ENCODE assay signal across 1 cellular context in genomic region chr19:58499021-58499927, GRCh38.
TF ChIP-seq lines count a peak whose summit lies in the region.

No MANE protein-coding gene starts in this region.

TF ChIP-seq in HEK293, 187 proteins besides CTCF, POLR2A, EP300 and RAD21 (continued from another document and continues in another):
- TF ChIP-seq, protein P1, sequence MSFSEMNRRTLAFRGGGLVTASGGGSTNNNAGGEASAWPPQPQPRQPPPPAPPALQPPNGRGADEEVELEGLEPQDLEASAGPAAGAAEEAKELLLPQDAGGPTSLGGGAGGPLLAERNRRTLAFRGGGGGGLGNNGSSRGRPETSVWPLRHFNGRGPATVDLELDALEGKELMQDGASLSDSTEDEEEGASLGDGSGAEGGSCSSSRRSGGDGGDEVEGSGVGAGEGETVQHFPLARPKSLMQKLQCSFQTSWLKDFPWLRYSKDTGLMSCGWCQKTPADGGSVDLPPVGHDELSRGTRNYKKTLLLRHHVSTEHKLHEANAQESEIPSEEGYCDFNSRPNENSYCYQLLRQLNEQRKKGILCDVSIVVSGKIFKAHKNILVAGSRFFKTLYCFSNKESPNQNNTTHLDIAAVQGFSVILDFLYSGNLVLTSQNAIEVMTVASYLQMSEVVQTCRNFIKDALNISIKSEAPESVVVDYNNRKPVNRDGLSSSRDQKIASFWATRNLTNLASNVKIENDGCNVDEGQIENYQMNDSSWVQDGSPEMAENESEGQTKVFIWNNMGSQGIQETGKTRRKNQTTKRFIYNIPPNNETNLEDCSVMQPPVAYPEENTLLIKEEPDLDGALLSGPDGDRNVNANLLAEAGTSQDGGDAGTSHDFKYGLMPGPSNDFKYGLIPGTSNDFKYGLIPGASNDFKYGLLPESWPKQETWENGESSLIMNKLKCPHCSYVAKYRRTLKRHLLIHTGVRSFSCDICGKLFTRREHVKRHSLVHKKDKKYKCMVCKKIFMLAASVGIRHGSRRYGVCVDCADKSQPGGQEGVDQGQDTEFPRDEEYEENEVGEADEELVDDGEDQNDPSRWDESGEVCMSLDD (tag by site-specific recombination; IDR thresholded peaks at IDR 0.05) = no peak
- TF ChIP-seq, protein P2, sequence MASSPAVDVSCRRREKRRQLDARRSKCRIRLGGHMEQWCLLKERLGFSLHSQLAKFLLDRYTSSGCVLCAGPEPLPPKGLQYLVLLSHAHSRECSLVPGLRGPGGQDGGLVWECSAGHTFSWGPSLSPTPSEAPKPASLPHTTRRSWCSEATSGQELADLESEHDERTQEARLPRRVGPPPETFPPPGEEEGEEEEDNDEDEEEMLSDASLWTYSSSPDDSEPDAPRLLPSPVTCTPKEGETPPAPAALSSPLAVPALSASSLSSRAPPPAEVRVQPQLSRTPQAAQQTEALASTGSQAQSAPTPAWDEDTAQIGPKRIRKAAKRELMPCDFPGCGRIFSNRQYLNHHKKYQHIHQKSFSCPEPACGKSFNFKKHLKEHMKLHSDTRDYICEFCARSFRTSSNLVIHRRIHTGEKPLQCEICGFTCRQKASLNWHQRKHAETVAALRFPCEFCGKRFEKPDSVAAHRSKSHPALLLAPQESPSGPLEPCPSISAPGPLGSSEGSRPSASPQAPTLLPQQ (tag by site-specific recombination; IDR thresholded peaks at IDR 0.05) = peak; percentile 78
- no peak for TF ChIP-seq ZNF266 (tag by site-specific recombination; IDR thresholded peaks at IDR 0.05; ENCODE audit: low read depth)
- TF ChIP-seq ZNF529 (tag by site-specific recombination; IDR thresholded peaks at IDR 0.05; ENCODE audit: insufficient replicate concordance) = no peak
- no peak for TF ChIP-seq HOXD13 (CRISPR knock-in tag; IDR thresholded peaks at IDR 0.05; ENCODE audit: borderline replicate concordance)
- peak; percentile 73 for TF ChIP-seq SCRT1 (tag by site-specific recombination; IDR thresholded peaks at IDR 0.05; ENCODE audit: borderline replicate concordance)
- TF ChIP-seq ZNF544 (tag by site-specific recombination; IDR thresholded peaks at IDR 0.05) = no peak
- TF ChIP-seq ZNF792 (tag by site-specific recombination; IDR thresholded peaks at IDR 0.05) = no peak
- TF ChIP-seq KLF16 (tag by site-specific recombination; IDR thresholded peaks at IDR 0.05) = peak; percentile 92
- no peak for TF ChIP-seq ZNF341 (tag by site-specific recombination; IDR thresholded peaks at IDR 0.05; ENCODE audit: low read depth)
- peak; percentile 41; the same call in 1 of the 2 replicates for TF ChIP-seq PRDM10 (tag by site-specific recombination; IDR thresholded peaks at IDR 0.05)
- peak; percentile 65; the same call in 1 of the 2 replicates for TF ChIP-seq ZNF768 (tag by site-specific recombination; IDR thresholded peaks at IDR 0.05)
- TF ChIP-seq, protein P3, sequence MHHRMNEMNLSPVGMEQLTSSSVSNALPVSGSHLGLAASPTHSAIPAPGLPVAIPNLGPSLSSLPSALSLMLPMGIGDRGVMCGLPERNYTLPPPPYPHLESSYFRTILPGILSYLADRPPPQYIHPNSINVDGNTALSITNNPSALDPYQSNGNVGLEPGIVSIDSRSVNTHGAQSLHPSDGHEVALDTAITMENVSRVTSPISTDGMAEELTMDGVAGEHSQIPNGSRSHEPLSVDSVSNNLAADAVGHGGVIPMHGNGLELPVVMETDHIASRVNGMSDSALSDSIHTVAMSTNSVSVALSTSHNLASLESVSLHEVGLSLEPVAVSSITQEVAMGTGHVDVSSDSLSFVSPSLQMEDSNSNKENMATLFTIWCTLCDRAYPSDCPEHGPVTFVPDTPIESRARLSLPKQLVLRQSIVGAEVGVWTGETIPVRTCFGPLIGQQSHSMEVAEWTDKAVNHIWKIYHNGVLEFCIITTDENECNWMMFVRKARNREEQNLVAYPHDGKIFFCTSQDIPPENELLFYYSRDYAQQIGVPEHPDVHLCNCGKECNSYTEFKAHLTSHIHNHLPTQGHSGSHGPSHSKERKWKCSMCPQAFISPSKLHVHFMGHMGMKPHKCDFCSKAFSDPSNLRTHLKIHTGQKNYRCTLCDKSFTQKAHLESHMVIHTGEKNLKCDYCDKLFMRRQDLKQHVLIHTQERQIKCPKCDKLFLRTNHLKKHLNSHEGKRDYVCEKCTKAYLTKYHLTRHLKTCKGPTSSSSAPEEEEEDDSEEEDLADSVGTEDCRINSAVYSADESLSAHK (tag by site-specific recombination; IDR thresholded peaks at IDR 0.05) = peak; percentile 28; the same call in 1 of the 2 replicates
- TF ChIP-seq ZNF76 (tag by site-specific recombination; IDR thresholded peaks at IDR 0.05; ENCODE audit: borderline replicate concordance, low read depth) = no peak
- TF ChIP-seq ZNF354C (tag by site-specific recombination; IDR thresholded peaks at IDR 0.05; ENCODE audit: borderline replicate concordance, low read depth) = no peak
- no peak for TF ChIP-seq ZNF571 (tag by site-specific recombination; IDR thresholded peaks at IDR 0.05)
- no peak for TF ChIP-seq HOXA7 (CRISPR knock-in tag; IDR thresholded peaks at IDR 0.05; ENCODE audit: borderline replicate concordance)
- no peak for TF ChIP-seq ZNF23 (tag by site-specific recombination; IDR thresholded peaks at IDR 0.05; ENCODE audit: borderline replicate concordance)
- no peak for TF ChIP-seq ZNF555 (tag by site-specific recombination; conservative IDR thresholded peaks at IDR 0.05)
- TF ChIP-seq ZNF350 (tag by site-specific recombination; IDR thresholded peaks at IDR 0.05) = no peak
- no peak for TF ChIP-seq TCF7L2 (IDR thresholded peaks at IDR 0.05; ENCODE audit: borderline replicate concordance, low read depth, low read length)
- no peak for TF ChIP-seq ZNF155 (tag by site-specific recombination; IDR thresholded peaks at IDR 0.05)
- TF ChIP-seq ZNF561 (tag by site-specific recombination; IDR thresholded peaks at IDR 0.05; ENCODE audit: borderline replicate concordance) = peak; percentile 95
- no peak for TF ChIP-seq ZNF248 (tag by site-specific recombination; IDR thresholded peaks at IDR 0.05)
- TF ChIP-seq IKZF3 (tag by site-specific recombination; IDR thresholded peaks at IDR 0.05) = 0 out of 2 replicates have a peak, but pooled peaks have one; percentile 57
- 0 out of 2 replicates have a peak, but pooled peaks have one; percentile 12 for TF ChIP-seq ZNF664 (tag by site-specific recombination; IDR thresholded peaks at IDR 0.05)
- peak; percentile 45; the same call in 1 of the 2 replicates for TF ChIP-seq ZNF513 (tag by site-specific recombination; IDR thresholded peaks at IDR 0.05)
- TF ChIP-seq ZNF362 (tag by site-specific recombination; IDR thresholded peaks at IDR 0.05) = no peak
- no peak for TF ChIP-seq ZNF488 (tag by site-specific recombination; IDR thresholded peaks at IDR 0.05)
- no peak for TF ChIP-seq AEBP2 (tag by site-specific recombination; IDR thresholded peaks at IDR 0.05; ENCODE audit: borderline replicate concordance)
- no peak for TF ChIP-seq ZIC2 (tag by site-specific recombination; IDR thresholded peaks at IDR 0.05)
- TF ChIP-seq ZNF449 (tag by site-specific recombination; IDR thresholded peaks at IDR 0.05) = 0 out of 2 replicates have a peak, but pooled peaks have one; percentile 17
- peak; percentile 61; the same call in 1 of the 2 replicates for TF ChIP-seq ZNF785 (tag by site-specific recombination; IDR thresholded peaks at IDR 0.05)
- 0 out of 2 replicates have a peak, but pooled peaks have one; percentile 20 for TF ChIP-seq PBX3 (CRISPR knock-in tag; IDR thresholded peaks at IDR 0.05)
- no peak for TF ChIP-seq ZNF146 (tag by site-specific recombination; IDR thresholded peaks at IDR 0.05)
- no peak for TF ChIP-seq ZNF302 (tag by site-specific recombination; IDR thresholded peaks at IDR 0.05; ENCODE audit: low read depth)
- TF ChIP-seq ZNF221 (tag by site-specific recombination; IDR thresholded peaks at IDR 0.05; ENCODE audit: borderline replicate concordance) = no peak
- TF ChIP-seq ZNF132 (tag by site-specific recombination; IDR thresholded peaks at IDR 0.05; ENCODE audit: borderline replicate concordance) = no peak
- peak; percentile 66; the same call in 1 of the 2 replicates for TF ChIP-seq ZFP37 (tag by site-specific recombination; IDR thresholded peaks at IDR 0.05)
- no peak for TF ChIP-seq ZNF433 (tag by site-specific recombination; IDR thresholded peaks at IDR 0.05; ENCODE audit: low read depth)
- TF ChIP-seq ZNF239 (tag by site-specific recombination; IDR thresholded peaks at IDR 0.05) = no peak
- TF ChIP-seq WT1 (tag by site-specific recombination; IDR thresholded peaks at IDR 0.05) = no peak
- no peak for TF ChIP-seq ZNF140 (tag by site-specific recombination; IDR thresholded peaks at IDR 0.05)
